In genomic region chr3:157160652-157161480, GRCh38 we compare ENCODE assay signal across 1 cellular context.
TF ChIP-seq lines count a peak whose summit lies in the region.

No MANE protein-coding gene starts in this region.

TF ChIP-seq in GM12878, 131 proteins besides CTCF, POLR2A, EP300 and RAD21 (continued from another document):
- TF ChIP-seq, protein P1, sequence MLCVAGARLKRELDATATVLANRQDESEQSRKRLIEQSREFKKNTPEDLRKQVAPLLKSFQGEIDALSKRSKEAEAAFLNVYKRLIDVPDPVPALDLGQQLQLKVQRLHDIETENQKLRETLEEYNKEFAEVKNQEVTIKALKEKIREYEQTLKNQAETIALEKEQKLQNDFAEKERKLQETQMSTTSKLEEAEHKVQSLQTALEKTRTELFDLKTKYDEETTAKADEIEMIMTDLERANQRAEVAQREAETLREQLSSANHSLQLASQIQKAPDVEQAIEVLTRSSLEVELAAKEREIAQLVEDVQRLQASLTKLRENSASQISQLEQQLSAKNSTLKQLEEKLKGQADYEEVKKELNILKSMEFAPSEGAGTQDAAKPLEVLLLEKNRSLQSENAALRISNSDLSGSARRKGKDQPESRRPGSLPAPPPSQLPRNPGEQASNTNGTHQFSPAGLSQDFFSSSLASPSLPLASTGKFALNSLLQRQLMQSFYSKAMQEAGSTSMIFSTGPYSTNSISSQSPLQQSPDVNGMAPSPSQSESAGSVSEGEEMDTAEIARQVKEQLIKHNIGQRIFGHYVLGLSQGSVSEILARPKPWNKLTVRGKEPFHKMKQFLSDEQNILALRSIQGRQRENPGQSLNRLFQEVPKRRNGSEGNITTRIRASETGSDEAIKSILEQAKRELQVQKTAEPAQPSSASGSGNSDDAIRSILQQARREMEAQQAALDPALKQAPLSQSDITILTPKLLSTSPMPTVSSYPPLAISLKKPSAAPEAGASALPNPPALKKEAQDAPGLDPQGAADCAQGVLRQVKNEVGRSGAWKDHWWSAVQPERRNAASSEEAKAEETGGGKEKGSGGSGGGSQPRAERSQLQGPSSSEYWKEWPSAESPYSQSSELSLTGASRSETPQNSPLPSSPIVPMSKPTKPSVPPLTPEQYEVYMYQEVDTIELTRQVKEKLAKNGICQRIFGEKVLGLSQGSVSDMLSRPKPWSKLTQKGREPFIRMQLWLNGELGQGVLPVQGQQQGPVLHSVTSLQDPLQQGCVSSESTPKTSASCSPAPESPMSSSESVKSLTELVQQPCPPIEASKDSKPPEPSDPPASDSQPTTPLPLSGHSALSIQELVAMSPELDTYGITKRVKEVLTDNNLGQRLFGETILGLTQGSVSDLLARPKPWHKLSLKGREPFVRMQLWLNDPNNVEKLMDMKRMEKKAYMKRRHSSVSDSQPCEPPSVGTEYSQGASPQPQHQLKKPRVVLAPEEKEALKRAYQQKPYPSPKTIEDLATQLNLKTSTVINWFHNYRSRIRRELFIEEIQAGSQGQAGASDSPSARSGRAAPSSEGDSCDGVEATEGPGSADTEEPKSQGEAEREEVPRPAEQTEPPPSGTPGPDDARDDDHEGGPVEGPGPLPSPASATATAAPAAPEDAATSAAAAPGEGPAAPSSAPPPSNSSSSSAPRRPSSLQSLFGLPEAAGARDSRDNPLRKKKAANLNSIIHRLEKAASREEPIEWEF (IDR thresholded peaks at IDR 0.05; ENCODE audit: insufficient replicate concordance, low read depth, low read length), result peak; percentile 9
- TF ChIP-seq TBL1XR1 (IDR thresholded peaks at IDR 0.05; ENCODE audit: low read depth, low read length), result peak; percentile 35; the same call in 1 of the 2 replicates
- peak; percentile 81 for TF ChIP-seq NR2F1 (conservative IDR thresholded peaks at IDR 0.05)
- TF ChIP-seq RAD51 (IDR thresholded peaks at IDR 0.05), result no peak
- peak; percentile 36; the same call in 1 of the 2 replicates for TF ChIP-seq MTA3 (IDR thresholded peaks at IDR 0.05; ENCODE audit: borderline replicate concordance, low read length)
- 0 out of 2 replicates have a peak, but pooled peaks have one; percentile 28 for TF ChIP-seq ZNF384 (IDR thresholded peaks at IDR 0.05; ENCODE audit: borderline replicate concordance, low read depth, low read length)
- no peak for TF ChIP-seq YY1 (IDR thresholded peaks at IDR 0.05; ENCODE audit: low read depth, low read length)
- no peak; the same call in 1 of the 2 replicates for TF ChIP-seq GATAD2B (conservative IDR thresholded peaks at IDR 0.05; ENCODE audit: low read depth)
- TF ChIP-seq SIX5 (IDR thresholded peaks at IDR 0.05; ENCODE audit: low read depth, low read length, severe bottlenecking), result no peak
